24 cellular contexts compared by ENCODE assay signal in genomic region chr2:98084869-98085238, GRCh38. TPM values are rescaled to one million over a fixed set of nuclear protein-coding genes. Genes with fewer than 3 reads are reported as not detected.
DNase-seq lines count a peak whose midpoint lies in the region; TF ChIP-seq lines count a peak whose summit lies in the region.
"Had no signal": no experiment of that assay in that cellular context is flagged by ENCODE, and none has a peak within 500 bp of the region (broad histone marks: within the 10 kb centered on the region; RNA-seq: fewer than 3 reads in every experiment).

No MANE protein-coding gene starts in this region.

- no peaks in the 10 kb centered on the region for H3K27me3 ChIP-seq in duodenal mucosa (ENCODE audit: control insufficient read depth in 1 of 2, insufficient read depth in 2 of 2, low read length in 2 of 2)

- H3K27ac ChIP-seq in C4-2B (peak overlapping the region; percentile 31; the same call in 1 of the 2 replicates), duodenal mucosa (ENCODE audit: low read depth, low read length) (peak overlapping the region; percentile 92)
- H3K27ac ChIP-seq: adrenal gland; BLaER1 treated with 17β-estradiol and CSF1 and Interleukin-3, amounts not matched to agents 10 nM and 100 nM; GM23248; hepatocyte; left lung had no signal

- no peak overlapping the region for H3K27ac Mint-ChIP-seq in nephron
- H3K27ac Mint-ChIP-seq in immature natural killer cell, result no peak overlapping the region
- H3K27ac Mint-ChIP-seq: activated CD4-positive, alpha-beta T cell treated with anti-CD3 and anti-CD28 coated beads for 36 hours; HFFc6 had no signal

- H3K4me3 ChIP-seq in LNCaP clone FGC (ENCODE audit: low read depth, low read length), result no peak overlapping the region
- H3K4me3 ChIP-seq in duodenal mucosa (ENCODE audit: low read depth in 1 of 2, low read length in 2 of 2), result peak overlapping the region in 1 of 2 donors; percentile 50
- H3K4me3 ChIP-seq: adrenal gland; BLaER1 treated with 17β-estradiol and CSF1 and Interleukin-3, amounts not matched to agents 10 nM and 100 nM; esophagus squamous epithelium; GM23248; hepatocyte; K562; left lung; smooth muscle cell had no signal

- H3K36me3 Mint-ChIP-seq in nephron (ENCODE audit: low read depth) (no peaks in the 10 kb centered on the region), immature natural killer cell (no peaks in the 10 kb centered on the region)

- H3K4me1 Mint-ChIP-seq in nephron, result peaks cover 6% of the 10 kb centered on the region
- peaks cover 14 to 27% of the 10 kb centered on the region in 2 donors for H3K4me1 Mint-ChIP-seq in immature natural killer cell

- H3K4me3 Mint-ChIP-seq in nephron (peak overlapping the region; percentile 7 to 41 (median 11)), immature natural killer cell (no peak overlapping the region)
- H3K4me3 Mint-ChIP-seq: activated CD4-positive, alpha-beta T cell treated with anti-CD3 and anti-CD28 coated beads for 36 hours; activated T-cell treated with anti-CD3 and anti-CD28 coated beads, Interleukin-2, amount 50 U/mL, for 4 hours; HFFc6 had no signal

- no peaks in the 10 kb centered on the region for H3K36me3 ChIP-seq in duodenal mucosa (ENCODE audit: control insufficient read depth in 1 of 2, insufficient read depth in 2 of 2, low read length in 2 of 2)
- H3K36me3 ChIP-seq: adrenal gland; BLaER1 treated with 17β-estradiol and CSF1 and Interleukin-3, amounts not matched to agents 10 nM and 100 nM; esophagus squamous epithelium; left lung had no signal

- H3K9me3 Mint-ChIP-seq in nephron (peaks cover 3% of the 10 kb centered on the region), immature natural killer cell (no peaks in the 10 kb centered on the region)
- H3K9me3 Mint-ChIP-seq: activated T-cell treated with anti-CD3 and anti-CD28 coated beads, Interleukin-2, amount 50 U/mL, for 4 hours; HFFc6 had no signal

- H3K27me3 Mint-ChIP-seq in nephron (ENCODE audit: low read depth) (peaks cover 63% of the 10 kb centered on the region), immature natural killer cell (ENCODE audit: low read depth in 3 of 3) (peaks cover 11 to 23% (median 23%) of the 10 kb centered on the region in 3 donors)

- peak overlapping the region; percentile 10 to 79 for H3K9ac ChIP-seq in duodenal mucosa (ENCODE audit: low read depth in 1 of 2, low read length in 2 of 2)
- H3K9ac ChIP-seq: BLaER1 treated with 17β-estradiol and CSF1 and Interleukin-3, amounts not matched to agents 10 nM and 100 nM; GM23248 had no signal

- peak; percentile 55 for DNase-seq in LNCaP clone FGC (ENCODE audit: low read depth)
- DNase-seq in NCI-H2081 treated with DMSO at 0.1 percent for 48 hours (lab: John Stamatoyannopoulos, UW), result no peak
- no peak for DNase-seq in immature natural killer cell
- DNase-seq in stimulated activated CD4-positive, alpha-beta T cell treated with anti-CD3 and anti-CD28 coated beads, Interleukin-2, amount 100 ng/mL, for 24 hours, result no peak
- DNase-seq: activated CD4-positive, alpha-beta T cell treated with anti-CD3 and anti-CD28 coated beads for 36 hours; activated T-cell treated with anti-CD3 and anti-CD28 coated beads, Interleukin-2, amount 50 U/mL, for 4 hours; adrenal gland; Calu3; esophagus squamous epithelium; GM23248; HFFc6; left lung; midbrain; NCI-H1436 treated with DMSO at 0.1 percent for 48 hours; NCI-H524; RPMI8226; substantia nigra had no signal

- peaks cover 40 to 46% of the 10 kb centered on the region in 2 donors for H3K4me1 ChIP-seq in duodenal mucosa (ENCODE audit: control insufficient read depth in 1 of 2, insufficient read depth in 2 of 2, low read length in 2 of 2)

- no peaks in the 10 kb centered on the region for H3K9me3 ChIP-seq in duodenal mucosa (ENCODE audit: control insufficient read depth in 1 of 2, low read length in 2 of 2)
- H3K9me3 ChIP-seq: adrenal gland; BLaER1 treated with 17β-estradiol and CSF1 and Interleukin-3, amounts not matched to agents 10 nM and 100 nM; esophagus squamous epithelium; left lung had no signal

- TF ChIP-seq CTCF in C4-2B (conservative IDR thresholded peaks at IDR 0.05) (no peak), LNCaP clone FGC (IDR thresholded peaks at IDR 0.05; ENCODE audit: control insufficient read depth, extremely low read depth, insufficient read depth) (no peak), nephron (IDR thresholded peaks at IDR 0.05; ENCODE audit: unreplicated experiment in 3 of 3) (no peak)

RNA-seq across cellular contexts. Expression of gene VWA3B, which starts 2.1 kb away (rescaled TPM):
- not detected for polyA plus RNA-seq in immature natural killer cell
- polyA plus RNA-seq: GM23248, K562, smooth muscle cell had no signal

Comparison
In these comparisons a context has a peak if more than half of its experiments do, and no peak if none do; other contexts are left out.
1. H3K4me3 Mint-ChIP-seq: peak in nephron (3 of 3); none in immature natural killer cell (0 of 5).